Comparison of ENCODE assay signal across 1 cellular context in the genomic region with DNA sequence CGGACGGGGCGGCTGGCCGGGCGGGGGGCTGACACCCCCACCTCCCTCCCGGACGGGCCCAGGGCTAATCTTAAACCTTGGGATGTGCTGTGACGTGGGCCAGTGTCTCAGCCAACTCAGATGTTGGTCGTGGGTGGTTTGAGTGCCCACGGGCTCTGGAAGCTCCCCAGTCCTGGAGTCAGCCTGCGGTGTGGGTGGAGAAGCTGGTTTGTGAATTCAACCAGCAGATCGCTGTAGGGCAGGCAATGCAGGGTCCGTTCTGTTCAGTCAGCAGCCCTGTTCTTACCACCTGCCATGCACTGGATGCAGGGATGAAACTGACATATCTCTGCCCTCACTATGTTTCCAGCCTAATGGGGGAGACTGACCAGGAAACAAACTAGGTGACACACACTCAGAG.
TF ChIP-seq lines count a peak whose summit lies in the region.

No MANE protein-coding gene starts in this region.

TF ChIP-seq in K562, 482 proteins besides CTCF, POLR2A, EP300 and RAD21:
- TF ChIP-seq ZNF583 (CRISPR knock-in tag; IDR thresholded peaks at IDR 0.05) (no peak), ZNF316 (IDR thresholded peaks at IDR 0.05) (no peak), MCM7 (IDR thresholded peaks at IDR 0.05) (no peak), IRF2 (CRISPR knock-in tag; IDR thresholded peaks at IDR 0.05) (no peak), PHB (CRISPR knock-in tag; IDR thresholded peaks at IDR 0.05) (no peak)
